ENCODE assay signal across 8 cellular contexts in the genomic region with DNA sequence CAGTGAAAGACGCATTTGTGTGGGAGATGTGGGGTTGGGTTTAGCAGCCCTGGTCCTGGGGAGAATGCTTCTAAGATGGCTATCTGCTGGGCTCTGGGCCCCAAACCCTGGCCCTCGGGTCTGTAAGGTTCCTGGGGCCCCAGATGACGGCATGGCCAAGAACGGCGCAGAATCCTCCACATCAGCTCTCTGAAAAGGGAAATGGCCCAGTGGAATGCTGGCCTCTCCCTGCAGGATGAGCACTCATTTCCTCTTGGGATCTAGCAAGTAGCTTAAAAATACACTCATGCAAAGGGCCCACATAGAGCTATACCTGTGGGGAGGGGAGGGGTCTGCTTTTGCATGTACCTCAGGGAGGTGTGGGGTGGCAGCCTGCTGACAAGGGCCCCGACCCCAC. TPM values are rescaled to one million over a fixed set of nuclear protein-coding genes. Genes with fewer than 3 reads are reported as not detected.
A peak's percentile ranks its signal among the peaks of the same experiment; 100 is the strongest.
DNase-seq lines count a peak whose midpoint lies in the region; ATAC-seq and TF ChIP-seq lines count a peak whose summit lies in the region.

No MANE protein-coding gene starts in this region.

- dilution Hi-C loops in mammary epithelial cell (cut with HindIII; ENCODE audit: low sequenced_read_pairs) = loop anchor here (5.0 kb wide), 4 partner anchors 57 to 213 kb away; no protein-coding TSS in a partner anchor

- peak overlapping the region; percentile 62 for H3K4me3 Mint-ChIP-seq in activated T-cell treated with anti-CD3 and anti-CD28 coated beads, Interleukin-2, amount 50 U/mL, for 4 hours
- peak overlapping the region; percentile 87 for H3K4me3 Mint-ChIP-seq in type B pancreatic cell

- H3K4me1 ChIP-seq in mammary epithelial cell (ENCODE audit: insufficient read depth, low read length) = peaks cover 42% of the 10 kb centered on the region

- peak overlapping the region; percentile 72 for H2AFZ ChIP-seq in mammary epithelial cell (ENCODE audit: low read depth, low read length)

- H3K79me2 ChIP-seq in mammary epithelial cell (ENCODE audit: insufficient read depth, low read length) = no peaks in the 10 kb centered on the region

- H3K9ac ChIP-seq in mammary epithelial cell (ENCODE audit: insufficient read depth, low read length) = no peak overlapping the region

- in situ Hi-C loops in mammary epithelial cell (cut with MboI; ENCODE audit: low sequenced_read_pairs in 2 of 2) = loop anchor here in 1 of 2 donors (25.0 kb wide), 2 partner anchors 193 to 332 kb away; a partner anchor contains a TSS

- H3K9me3 Mint-ChIP-seq in activated T-cell treated with anti-CD3 and anti-CD28 coated beads, Interleukin-2, amount 50 U/mL, for 4 hours = no peaks in the 10 kb centered on the region
- H3K9me3 Mint-ChIP-seq in type B pancreatic cell = no peaks in the 10 kb centered on the region

- no peak for DNase-seq in activated T-cell treated with anti-CD3 and anti-CD28 coated beads, Interleukin-2, amount 50 U/mL, for 4 hours
- DNase-seq in activated T-cell treated with anti-CD3 and anti-CD28 coated beads for 4 hours (no peak), mammary epithelial cell (no peak), lung microvascular endothelial cell (ENCODE audit: low read depth in 2 of 2) (peak; percentile 78 to 80), type B pancreatic cell (ENCODE audit: extremely low spot score, unreplicated experiment) (no peak), NCI-H1105 (lab: John Stamatoyannopoulos, UW) (no peak), foreskin melanocyte (no peak)

- CTCF ChIA-PET in mammary epithelial cell (lab: Charles Lee; ENCODE audit: low non-redundant PET) = interaction anchor here (0.5 kb wide), 1 partner anchor 150 kb away, joined by 3 read pairs; a partner anchor contains a TSS

- H3K27ac ChIP-seq in mammary epithelial cell (ENCODE audit: insufficient read depth, low read depth, low read length) = peak overlapping the region; percentile 39

- no peaks in the 10 kb centered on the region for H3K36me3 Mint-ChIP-seq in activated T-cell treated with anti-CD3 and anti-CD28 coated beads, Interleukin-2, amount 50 U/mL, for 4 hours (ENCODE audit: insufficient read depth)
- H3K36me3 Mint-ChIP-seq in type B pancreatic cell = no peaks in the 10 kb centered on the region

- no peak overlapping the region for H3K4me3 ChIP-seq in mammary epithelial cell (replicated peaks in 1 of 3; ENCODE audit: insufficient read depth in 1 of 3, low read depth in 2 of 3, low read length in 3 of 3)

- H3K27me3 Mint-ChIP-seq in activated T-cell treated with anti-CD3 and anti-CD28 coated beads, Interleukin-2, amount 50 U/mL, for 4 hours (ENCODE audit: low read depth) = peaks cover 14% of the 10 kb centered on the region
- no peaks in the 10 kb centered on the region for H3K27me3 Mint-ChIP-seq in type B pancreatic cell

- TF ChIP-seq CTCF in mammary epithelial cell (conservative IDR thresholded peaks at IDR 0.05 in 1 of 2, IDR thresholded peaks at IDR 0.05 in 1 of 2; ENCODE audit: extremely low read depth in 1 of 2, insufficient read depth in 1 of 2, low read depth in 1 of 2, low read length in 2 of 2) = no peak
- TF ChIP-seq CTCF in type B pancreatic cell (conservative IDR thresholded peaks at IDR 0.05) = no peak

- no peaks in the 10 kb centered on the region for H4K20me1 ChIP-seq in mammary epithelial cell (ENCODE audit: insufficient read depth, low read length)

- ATAC-seq in activated T-cell treated with anti-CD3 and anti-CD28 coated beads, Interleukin-2, amount 50 U/mL, for 4 hours = no peak
- no peak for ATAC-seq in GM21723 (IDR thresholded peaks at IDR 0.05; ENCODE audit: unreplicated experiment)

- H3K4me2 ChIP-seq in mammary epithelial cell (ENCODE audit: insufficient read depth, low read depth, low read length) = peak overlapping the region; percentile 90

- H3K27ac Mint-ChIP-seq in type B pancreatic cell = peak overlapping the region; percentile 93

- peaks cover 9% of the 10 kb centered on the region for H3K4me1 Mint-ChIP-seq in activated T-cell treated with anti-CD3 and anti-CD28 coated beads, Interleukin-2, amount 50 U/mL, for 4 hours (ENCODE audit: low read depth)
- H3K4me1 Mint-ChIP-seq in type B pancreatic cell (ENCODE audit: unreplicated experiment) = peaks cover 38% of the 10 kb centered on the region

- H3K36me3 ChIP-seq in mammary epithelial cell (ENCODE audit: insufficient read depth, low read length) = no peaks in the 10 kb centered on the region

- BruUV-seq in mammary epithelial cell (replicated peaks; lab: Mats Ljungman, UMichigan) = no TSS peak

- intact Hi-C loops in mammary epithelial cell (cut with micrococcal nuclease) = loop anchor here (5.0 kb wide), 1 partner anchor 78 kb away; no protein-coding TSS in a partner anchor

- no peaks in the 10 kb centered on the region for H3K9me3 ChIP-seq in mammary epithelial cell (replicated peaks; ENCODE audit: insufficient read depth, low read length)

- no peaks in the 10 kb centered on the region for H3K27me3 ChIP-seq in mammary epithelial cell (ENCODE audit: insufficient read depth, low read length)

- 72% methylated on average over 6 of the region's 6 CpGs for WGBS in mammary epithelial cell (ENCODE audit: low coverage, missing lambda C conversion rate)

RNA-seq across cellular contexts. Expression of a gene that starts 37.5 kb away (rescaled TPM):
- not detected for total RNA-seq in activated T-cell treated with anti-CD3 and anti-CD28 coated beads, Interleukin-2, amount 50 U/mL, for 4 hours
- total RNA-seq in mammary epithelial cell (not detected), lung microvascular endothelial cell (under 0.01 TPM in 1 of 2 replicates, not detected in the other), type B pancreatic cell (ENCODE audit: low replicate concordance) (not detected in 2 replicates)
- polyA plus RNA-seq in mammary epithelial cell = not detected
- 0.16 TPM for polyA minus RNA-seq in mammary epithelial cell

Comparison
In these comparisons a context has a peak if more than half of its experiments do, and no peak if none do; other contexts are left out.
1. DNase-seq: peak in lung microvascular endothelial cell (2 of 2); none in activated T-cell treated with anti-CD3 and anti-CD28 coated beads, Interleukin-2, amount 50 U/mL, for 4 hours (single experiment), activated T-cell treated with anti-CD3 and anti-CD28 coated beads for 4 hours (single experiment), mammary epithelial cell (single experiment), type B pancreatic cell (single experiment), NCI-H1105 (single experiment) and foreskin melanocyte (single experiment).